ENCODE assay signal across 10 cellular contexts in the genomic region with DNA sequence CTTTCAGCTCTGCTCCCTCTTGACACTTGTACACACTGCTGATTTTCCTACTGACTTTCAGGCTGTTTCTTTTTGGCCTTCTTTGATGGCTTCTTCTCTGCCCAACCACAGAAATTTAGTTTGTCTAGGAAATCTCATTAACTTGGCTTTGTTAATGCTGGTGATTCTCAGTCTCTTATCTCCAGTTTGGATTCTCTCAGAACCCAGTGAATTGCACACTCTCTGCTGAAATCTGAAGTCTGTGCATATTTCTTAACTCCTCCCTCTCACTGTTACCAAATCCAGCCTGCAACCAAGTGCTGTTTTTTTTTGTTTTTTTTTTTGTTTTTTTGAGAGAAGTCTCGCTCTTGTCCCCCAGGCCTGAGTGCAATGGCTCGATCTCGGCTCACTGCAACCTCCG.
DNase-seq lines count a peak whose midpoint lies in the region; ATAC-seq, FAIRE-seq and TF ChIP-seq lines count a peak whose summit lies in the region.
"Had no signal": no experiment of that assay in that cellular context is flagged by ENCODE, and none has a peak within 500 bp of the region (broad histone marks: within the 10 kb centered on the region; RNA-seq: fewer than 3 reads in every experiment).

No MANE protein-coding gene starts in this region.

- WGBS in HepG2 (ENCODE audit: low lambda C conversion rate), result 100% methylated on average over 4 of the region's 4 CpGs
- WGBS in thyroid gland, 2 donors, result 66 to 85% methylated on average over 4 of the region's 4 CpGs
- WGBS in GM23248 (ENCODE audit: low coverage in 1 of 2, low lambda C conversion rate in 2 of 2, missing lambda C conversion rate in 2 of 2), 2 experiments, result 97 to 98% methylated on average over 4 of the region's 4 CpGs

- in situ Hi-C loops in HepG2 (cut with HindIII; ENCODE audit: extremely low pct_ligation_motif_present, low pct_unique_long_range_greater_than_20kb) (loop anchor here (5.0 to 25.0 kb wide), 3 partner anchors 104 to 494 kb away; a partner anchor contains a TSS), GM23248 (cut with MboI) (loop anchor here (10.0 kb wide), 1 partner anchor 216 kb away; a partner anchor contains a TSS)

- peaks cover 56% of the 10 kb centered on the region for H3K36me3 Mint-ChIP-seq in activated CD4-positive, alpha-beta T cell treated with anti-CD3 and anti-CD28 coated beads, Interleukin-2, amount 10 ng/mL, durations not matched to agents 7 days and 5 days (ENCODE audit: low read depth)
- H3K36me3 Mint-ChIP-seq in activated T-helper 17 cell treated with anti-CD3 and anti-CD28 coated beads, Interleukin-2, amount 50 U/mL, for 72 hours (ENCODE audit: low read depth), result peaks cover 85% of the 10 kb centered on the region

- intact Hi-C loops in HepG2 (cut with micrococcal nuclease; ENCODE audit: unreplicated experiment), result no loop called here
- intact Hi-C loops in thyroid gland (cut with DNase I), result no loop called here

- H3K4me1 Mint-ChIP-seq in activated CD4-positive, alpha-beta T cell treated with anti-CD3 and anti-CD28 coated beads, Interleukin-2, amount 10 ng/mL, durations not matched to agents 7 days and 5 days, result peaks cover 90% of the 10 kb centered on the region
- peaks cover 61% of the 10 kb centered on the region for H3K4me1 Mint-ChIP-seq in activated T-helper 17 cell treated with anti-CD3 and anti-CD28 coated beads, Interleukin-2, amount 50 U/mL, for 72 hours

- no TSS peak for BruUV-seq in HepG2 (replicated peaks; lab: Mats Ljungman, UMichigan)

- no peak for TF ChIP-seq RAD21 in HepG2 (CRISPR knock-in tag; IDR thresholded peaks at IDR 0.05)

- H3K4me3 Mint-ChIP-seq in activated CD4-positive, alpha-beta T cell treated with anti-CD3 and anti-CD28 coated beads, Interleukin-2, amount 10 ng/mL, durations not matched to agents 7 days and 5 days, result peak overlapping the region; percentile 26
- H3K4me3 Mint-ChIP-seq in activated T-helper 17 cell treated with anti-CD3 and anti-CD28 coated beads, Interleukin-2, amount 50 U/mL, for 72 hours, result peak overlapping the region; percentile 81
- H3K4me3 Mint-ChIP-seq: brain had no signal

- no peak for TF ChIP-seq CTCF in HepG2 (CRISPR knock-in tag; IDR thresholded peaks at IDR 0.05)
- TF ChIP-seq CTCF in thyroid gland (IDR thresholded peaks at IDR 0.05), result no peak

- POLR2A ChIA-PET in activated CD4-positive, alpha-beta T cell treated with anti-CD3 and anti-CD28 coated beads, Interleukin-2, amount 10 ng/mL, durations not matched to agents 7 days and 5 days (lab: Charles Lee), result no interaction called here
- POLR2A ChIA-PET in HepG2 (lab: Yijun Ruan, JAX), result no interaction called here

- no peak for ATAC-seq in activated T-helper 17 cell treated with anti-CD3 and anti-CD28 coated beads, Interleukin-2, amount 50 U/mL, for 72 hours (replicated peaks)
- ATAC-seq in HepG2 (no peak), GM19467 (IDR thresholded peaks at IDR 0.05; ENCODE audit: unreplicated experiment) (no peak), HG02981 (IDR thresholded peaks at IDR 0.05; ENCODE audit: unreplicated experiment) (no peak)

- H3K79me2 ChIP-seq in HepG2 (ENCODE audit: insufficient read depth, low read length) (peaks cover 23% of the 10 kb centered on the region), GM23248 (ENCODE audit: insufficient read depth) (peaks cover 29% of the 10 kb centered on the region; the same call in 1 of the 2 replicates)

- H3K27me3 ChIP-seq in HepG2 (ENCODE audit: control insufficient read depth in 1 of 2, insufficient read depth in 2 of 2, low read length in 2 of 2) (no peaks in the 10 kb centered on the region), thyroid gland (no peaks in the 10 kb centered on the region), GM23248 (replicated peaks; ENCODE audit: insufficient read depth) (no peaks in the 10 kb centered on the region)
- H3K27me3 ChIP-seq: tibial artery had no signal

- H2AFZ ChIP-seq in HepG2 (ENCODE audit: low read length) (no peak overlapping the region), GM23248 (no peak overlapping the region)

- no peak for DNase-seq in activated CD4-positive, alpha-beta T cell treated with anti-CD3 and anti-CD28 coated beads, Interleukin-2, amount 10 ng/mL, durations not matched to agents 7 days and 5 days
- DNase-seq in activated CD4-positive, alpha-beta T cell treated with anti-CD3 and anti-CD28 coated beads for 4 hours, result no peak
- DNase-seq in HepG2 (ENCODE audit: low spot score), result no peak
- DNase-seq in thyroid gland, result no peak
- DNase-seq in GM23248, result no peak
- DNase-seq: tibial artery had no signal

- H3K27ac ChIP-seq in HepG2 (ENCODE audit: extremely low read length, insufficient read depth, low read length) (peak overlapping the region; percentile 88), thyroid gland (peak overlapping the region; percentile 60 to 90 (median 73)), GM23248 (no peak overlapping the region)
- H3K27ac ChIP-seq: tibial artery had no signal

- H3K36me3 ChIP-seq in HepG2 (replicated peaks in 1 of 2; ENCODE audit: control insufficient read depth in 1 of 2, insufficient read depth in 2 of 2, low read length in 2 of 2) (no peaks in the 10 kb centered on the region; a peak in 1 of 5 replicates), thyroid gland (no peaks in the 10 kb centered on the region), GM23248 (ENCODE audit: low read depth) (no peaks in the 10 kb centered on the region)

- no peak overlapping the region for H3K4me3 ChIP-seq in HepG2 (replicated peaks in 1 of 3; ENCODE audit: insufficient read depth in 1 of 3, low read depth in 2 of 3, low read length in 3 of 3)
- H3K4me3 ChIP-seq in thyroid gland (replicated peaks in 1 of 3), result no peak overlapping the region
- no peak overlapping the region for H3K4me3 ChIP-seq in GM23248
- H3K4me3 ChIP-seq: tibial artery had no signal

- peak overlapping the region; percentile 6; the same call in 1 of the 2 replicates for H3K9ac ChIP-seq in HepG2 (ENCODE audit: insufficient read depth, low read depth, low read length)
- no peak overlapping the region for H3K9ac ChIP-seq in GM23248

- TF ChIP-seq POLR2A in HepG2 (IDR thresholded peaks at IDR 0.05; ENCODE audit: insufficient read depth in 1 of 2, low read depth in 2 of 2, low read length in 2 of 2), result no peak
- no peak for TF ChIP-seq POLR2A in thyroid gland (IDR thresholded peaks at IDR 0.05)

- H3K9me3 ChIP-seq in HepG2 (ENCODE audit: low read length) (no peaks in the 10 kb centered on the region), thyroid gland (no peaks in the 10 kb centered on the region), GM23248 (ENCODE audit: low read depth) (no peaks in the 10 kb centered on the region)
- H3K9me3 ChIP-seq: tibial artery had no signal

- no peaks in the 10 kb centered on the region for H3K9me2 ChIP-seq in GM23248 (ENCODE audit: insufficient read depth)

- H3K4me1 ChIP-seq in HepG2 (ENCODE audit: insufficient read depth, low read length) (peaks cover 71% of the 10 kb centered on the region), thyroid gland (peaks cover 61 to 66% of the 10 kb centered on the region in 2 donors), GM23248 (ENCODE audit: insufficient read depth) (0 out of 2 replicates have a peak, but pooled peaks cover 8% of the 10 kb centered on the region)

- H3K4me2 ChIP-seq in HepG2 (ENCODE audit: low read depth, low read length) (no peak overlapping the region), GM23248 (ENCODE audit: unreplicated experiment) (no peak overlapping the region)

- FAIRE-seq in HepG2 (lab: Jason Lieb, UNC), result no peak

- TF ChIP-seq EP300 in HepG2 (IDR thresholded peaks at IDR 0.05; ENCODE audit: low read depth in 2 of 2, low read length in 2 of 2) (no peak), HepG2 (CRISPR knock-in tag; IDR thresholded peaks at IDR 0.05; ENCODE audit: borderline replicate concordance) (no peak)

- no peaks in the 10 kb centered on the region for H3K27me3 Mint-ChIP-seq in activated CD4-positive, alpha-beta T cell treated with anti-CD3 and anti-CD28 coated beads, Interleukin-2, amount 10 ng/mL, durations not matched to agents 7 days and 5 days
- no peaks in the 10 kb centered on the region for H3K27me3 Mint-ChIP-seq in activated T-helper 17 cell treated with anti-CD3 and anti-CD28 coated beads, Interleukin-2, amount 50 U/mL, for 72 hours
- H3K27me3 Mint-ChIP-seq: brain had no signal

- H3K9me3 Mint-ChIP-seq in activated CD4-positive, alpha-beta T cell treated with anti-CD3 and anti-CD28 coated beads, Interleukin-2, amount 10 ng/mL, durations not matched to agents 7 days and 5 days, result no peaks in the 10 kb centered on the region
- peaks cover 8% of the 10 kb centered on the region for H3K9me3 Mint-ChIP-seq in activated T-helper 17 cell treated with anti-CD3 and anti-CD28 coated beads, Interleukin-2, amount 50 U/mL, for 72 hours
- H3K9me3 Mint-ChIP-seq: brain had no signal

- CTCF ChIA-PET in activated CD4-positive, alpha-beta T cell treated with anti-CD3 and anti-CD28 coated beads, Interleukin-2, amount 10 ng/mL, durations not matched to agents 7 days and 5 days (lab: Charles Lee), result interaction anchor here (0.6 to 4.4 kb wide), 3 partner anchors 12 to 116 kb away, joined by 4 to 28 read pairs (median 12); a partner anchor contains a TSS
- CTCF ChIA-PET in HepG2 (lab: Yijun Ruan, JAX; ENCODE audit: low intra/inter-chr PET ratio, low total read pairs), result no interaction called here

- H3F3A ChIP-seq in GM23248 (ENCODE audit: insufficient read depth), result 0 out of 2 replicates have a peak, but pooled peaks cover 7% of the 10 kb centered on the region

- H4K20me1 ChIP-seq in HepG2 (ENCODE audit: insufficient read depth, low read length), result no peaks in the 10 kb centered on the region
- 0 out of 2 replicates have a peak, but pooled peaks cover 4% of the 10 kb centered on the region for H4K20me1 ChIP-seq in GM23248 (ENCODE audit: insufficient read depth)

- H3K27ac Mint-ChIP-seq in activated CD4-positive, alpha-beta T cell treated with anti-CD3 and anti-CD28 coated beads, Interleukin-2, amount 10 ng/mL, durations not matched to agents 7 days and 5 days, result peak overlapping the region; percentile 90
- H3K27ac Mint-ChIP-seq in activated T-helper 17 cell treated with anti-CD3 and anti-CD28 coated beads, Interleukin-2, amount 50 U/mL, for 72 hours, result peak overlapping the region; percentile 96

TF ChIP-seq in HepG2, 621 proteins besides CTCF, POLR2A, EP300 and RAD21 (continues in another document):
- TF ChIP-seq ARNTL (CRISPR knock-in tag; IDR thresholded peaks at IDR 0.05) (no peak), ZNF777 (CRISPR knock-in tag; IDR thresholded peaks at IDR 0.05) (no peak), RBFOX2 (IDR thresholded peaks at IDR 0.05; ENCODE audit: low read depth, low read length) (no peak), JARID2 (CRISPR knock-in tag; IDR thresholded peaks at IDR 0.05; ENCODE audit: insufficient replicate concordance) (no peak), CHCHD3 (CRISPR knock-in tag; IDR thresholded peaks at IDR 0.05) (no peak), CCAR2 (optimal IDR thresholded peaks at IDR 0.05; ENCODE audit: low read depth, low read length) (no peak)
